8 cellular contexts compared by ENCODE assay signal in the genomic region with DNA sequence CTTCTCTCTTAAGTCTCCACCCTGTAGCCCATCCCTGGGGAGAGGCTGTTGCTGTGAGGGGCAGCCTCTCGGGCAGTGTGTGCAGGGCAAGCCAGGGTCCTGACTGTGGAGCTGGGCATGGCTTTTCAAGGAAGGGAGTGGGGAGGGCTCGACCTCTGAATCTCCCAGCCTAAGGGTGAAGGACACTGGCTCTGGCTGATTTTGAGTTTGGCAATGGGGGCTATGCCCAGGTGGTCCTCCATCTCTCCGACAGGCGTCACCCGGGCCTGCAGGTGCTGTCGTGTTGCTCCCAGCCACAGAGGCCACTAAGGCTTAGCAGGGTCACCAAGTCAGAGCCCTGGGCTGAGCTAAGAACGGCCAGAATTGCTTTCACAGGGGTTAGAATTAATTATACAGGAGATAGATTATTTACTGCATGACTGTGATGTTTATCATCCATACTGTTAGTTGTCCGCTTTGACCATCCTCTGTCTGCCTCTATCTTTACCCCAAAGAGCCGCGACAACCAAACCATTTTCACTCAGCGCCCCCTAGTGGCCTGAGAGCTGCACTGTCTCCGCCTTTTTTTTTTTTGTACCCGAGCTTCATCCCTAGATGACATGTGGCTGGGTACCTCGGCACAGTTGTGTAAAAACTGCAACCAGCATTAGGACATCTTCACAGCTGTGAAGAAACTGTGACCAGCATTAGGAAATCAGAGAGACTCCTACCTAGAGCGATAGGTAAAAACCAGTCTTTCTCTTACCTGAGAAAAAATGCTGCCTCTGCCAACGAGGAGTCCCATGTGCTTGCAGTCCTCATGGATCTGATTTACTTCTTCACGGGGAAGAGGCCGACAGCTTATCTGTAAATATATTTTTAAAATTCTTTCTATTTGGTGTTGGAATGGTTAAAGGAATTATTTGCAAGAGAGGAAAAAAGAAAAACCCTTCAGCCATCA. TPM values are rescaled to one million over a fixed set of nuclear protein-coding genes. Genes with fewer than 3 reads are reported as not detected.
DNase-seq lines count a peak whose midpoint lies in the region; ATAC-seq and TF ChIP-seq lines count a peak whose summit lies in the region.

No MANE protein-coding gene starts in this region.

- TF ChIP-seq CTCF in GM13976 (IDR thresholded peaks at IDR 0.05; ENCODE audit: borderline replicate concordance, control extremely low read depth, extremely low read depth, insufficient read depth, missing control alignments) (peak; percentile 78), brain (conservative IDR thresholded peaks at IDR 0.05) (peak; percentile 73 to 89)

- peak; percentile 88 for ATAC-seq in HG02852 (IDR thresholded peaks at IDR 0.05; ENCODE audit: unreplicated experiment)

- peak overlapping the region in 1 of 5 experiments; percentile 16 for H3K27ac Mint-ChIP-seq in brain

- peak; percentile 76 for DNase-seq in 8988T
- DNase-seq in GM13976 (ENCODE audit: low spot score) = peak; percentile 79
- DNase-seq in NCI-H2081 treated with DMSO at 0.1 percent for 48 hours (lab: John Stamatoyannopoulos, UW) = peak; percentile 56
- DNase-seq in UCSD-AML1 (lab: John Stamatoyannopoulos, UW; ENCODE audit: unreplicated experiment) = peak; percentile 29
- DNase-seq in islet precursor cell = peak; percentile 75
- peak; percentile 71 to 72 for DNase-seq in stimulated activated CD4-positive, alpha-beta T cell treated with anti-CD3 and anti-CD28 coated beads, Interleukin-2, amount 100 ng/mL, for 24 hours

- H3K4me1 Mint-ChIP-seq in brain = no peaks in the 10 kb centered on the region

- H3K9me3 Mint-ChIP-seq in brain = no peaks in the 10 kb centered on the region

- in situ Hi-C loops in GM13976 (cut with MboI; ENCODE audit: low sequenced_read_pairs, unreplicated experiment) = loop anchor here (25.0 kb wide), 1 partner anchor 516 kb away; no protein-coding TSS in a partner anchor

- H3K27me3 Mint-ChIP-seq in brain = peaks cover 20% of the 10 kb centered on the region

- H3K4me3 Mint-ChIP-seq in brain = no peak overlapping the region

- no peaks in the 10 kb centered on the region for H3K36me3 Mint-ChIP-seq in brain

RNA-seq across cellular contexts. Expression of a gene that starts 44.5 kb away (rescaled TPM):
- not detected for polyA plus RNA-seq in brain (ENCODE audit: insufficient read depth, low read depth, low replicate concordance)

Comparison
In these comparisons a context has a peak if more than half of its experiments do, and no peak if none do; other contexts are left out.
1. Peak in every context shown above with its lines: DNase-seq and ATAC-seq.
2. DNase-seq: peak in every context shown above with its lines; median percentile 79 in GM13976; 76 in 8988T; 75 in islet precursor cell; 72 in stimulated activated CD4-positive, alpha-beta T cell treated with anti-CD3 and anti-CD28 coated beads, Interleukin-2, amount 100 ng/mL, for 24 hours; 56 in NCI-H2081 treated with DMSO at 0.1 percent for 48 hours; 29 in UCSD-AML1.